In genomic region chr12:96136720-96137378, GRCh38 we compare ENCODE assay signal across 17 cellular contexts. TPM values are rescaled to one million over a fixed set of nuclear protein-coding genes. Genes with fewer than 3 reads are reported as not detected.
DNase-seq lines count a peak whose midpoint lies in the region; ATAC-seq, FAIRE-seq and TF ChIP-seq lines count a peak whose summit lies in the region.
"Had no signal": no experiment of that assay in that cellular context is flagged by ENCODE, and none has a peak within 500 bp of the region (broad histone marks: within the 10 kb centered on the region; RNA-seq: fewer than 3 reads in every experiment).

No MANE protein-coding gene starts in this region.

- no peak for FAIRE-seq in RCC 7860 (lab: Jason Lieb, UNC)

- H3K9me3 Mint-ChIP-seq in stimulated activated naive CD8-positive, alpha-beta T cell treated with anti-CD3 and anti-CD28 coated beads, Interleukin-15, Interleukin-2, amounts not matched to agents 100 ng/mL and 50 ng/mL, for 24 hours, result no peaks in the 10 kb centered on the region

- peak overlapping the region; percentile 2 for H3K4me3 Mint-ChIP-seq in stimulated activated naive CD8-positive, alpha-beta T cell treated with anti-CD3 and anti-CD28 coated beads, Interleukin-15, Interleukin-2, amounts not matched to agents 100 ng/mL and 50 ng/mL, for 24 hours

- peak overlapping the region in 3 of 4 donors; percentile 57 to 76 (median 74) for H3K27ac ChIP-seq in esophagus squamous epithelium
- H3K27ac ChIP-seq: ovary had no signal

- H3K4me1 ChIP-seq in esophagus squamous epithelium, result peaks cover 0 to 20% (median 0%) of the 10 kb centered on the region in 3 donors

- H3K27me3 Mint-ChIP-seq in stimulated activated naive CD8-positive, alpha-beta T cell treated with anti-CD3 and anti-CD28 coated beads, Interleukin-15, Interleukin-2, amounts not matched to agents 100 ng/mL and 50 ng/mL, for 24 hours, result peaks cover 6% of the 10 kb centered on the region

- H3K27ac Mint-ChIP-seq in stimulated activated naive CD8-positive, alpha-beta T cell treated with anti-CD3 and anti-CD28 coated beads, Interleukin-15, Interleukin-2, amounts not matched to agents 100 ng/mL and 50 ng/mL, for 24 hours, result no peak overlapping the region

- DNase-seq in activated CD4-positive, CD25-positive, alpha-beta regulatory T cell treated with anti-CD3 and anti-CD28 coated beads, Interleukin-2, amount 50 U/mL, for 72 hours, result no peak
- peak; percentile 14 for DNase-seq in RCC 7860 (ENCODE audit: low spot score)
- DNase-seq in esophagus squamous epithelium (lab: John Stamatoyannopoulos, UW), result no peak
- DNase-seq in kidney glomerular epithelial cell (lab: John Stamatoyannopoulos, UW), result no peak
- DNase-seq in ureter (ENCODE audit: low spot score), result no peak
- no peak for DNase-seq in NCI-H1694 (lab: John Stamatoyannopoulos, UW)
- DNase-seq: activated CD4-positive, alpha-beta T cell treated with anti-CD3 and anti-CD28 coated beads for 1 hour; activated gamma-delta T cell treated with Interleukin-2 at 50 U/mL for 16 hours; DMS79 treated with DMSO at 0.1 percent for 48 hours; Karpas-422; ovary; SHP77; stimulated activated CD4-positive, alpha-beta T cell treated with anti-CD3 and anti-CD28 coated beads, Interleukin-2, amount 100 ng/mL, for 24 hours had no signal

- TF ChIP-seq POLR2A in esophagus squamous epithelium (IDR thresholded peaks at IDR 0.05), result no peak

- peak; percentile 21 to 24 for ATAC-seq in activated CD4-positive, CD25-positive, alpha-beta regulatory T cell treated with anti-CD3 and anti-CD28 coated beads, Interleukin-2, amount 50 U/mL, for 24 hours

- TF ChIP-seq CTCF in esophagus squamous epithelium (IDR thresholded peaks at IDR 0.05), result no peak

- H3K4me3 ChIP-seq in esophagus squamous epithelium, result no peak overlapping the region
- H3K4me3 ChIP-seq: heart right ventricle, lung, ovary had no signal

- intact Hi-C loops in esophagus squamous epithelium (cut with DNase I), result no loop called here

- H3K36me3 Mint-ChIP-seq in stimulated activated naive CD8-positive, alpha-beta T cell treated with anti-CD3 and anti-CD28 coated beads, Interleukin-15, Interleukin-2, amounts not matched to agents 100 ng/mL and 50 ng/mL, for 24 hours (ENCODE audit: low read depth), result no peaks in the 10 kb centered on the region

- 45 to 61% methylated on average over 4 of the region's 4 CpGs for WGBS in esophagus squamous epithelium, 2 donors

- H3K9me3 ChIP-seq in esophagus squamous epithelium, result no peaks in the 10 kb centered on the region
- H3K9me3 ChIP-seq: ovary had no signal

- no peaks in the 10 kb centered on the region for H3K36me3 ChIP-seq in esophagus squamous epithelium
- H3K36me3 ChIP-seq: heart right ventricle, ovary had no signal

- H3K4me1 Mint-ChIP-seq in stimulated activated naive CD8-positive, alpha-beta T cell treated with anti-CD3 and anti-CD28 coated beads, Interleukin-15, Interleukin-2, amounts not matched to agents 100 ng/mL and 50 ng/mL, for 24 hours (ENCODE audit: low read depth), result peaks cover 32% of the 10 kb centered on the region

- no peaks in the 10 kb centered on the region for H3K27me3 ChIP-seq in esophagus squamous epithelium
- H3K27me3 ChIP-seq: heart right ventricle, ovary had no signal

RNA-seq across cellular contexts. Expression of gene ELK3, which starts 57.3 kb away (rescaled TPM):
- total RNA-seq in esophagus squamous epithelium, result 10 to 100 TPM; 24.8 to 44.0 (median 34.8) TPM
- total RNA-seq in ureter, result 41.7 TPM
